19 cellular contexts compared by ENCODE assay signal in genomic region chr4:159023741-159024140, GRCh38.
A peak's percentile ranks its signal among the peaks of the same experiment; 100 is the strongest.
DNase-seq lines count a peak whose midpoint lies in the region; ATAC-seq and TF ChIP-seq lines count a peak whose summit lies in the region.
"Had no signal": no experiment of that assay in that cellular context is flagged by ENCODE, and none has a peak within 500 bp of the region (broad histone marks: within the 10 kb centered on the region; RNA-seq: fewer than 3 reads in every experiment).

No MANE protein-coding gene starts in this region.

- H3K36me3 Mint-ChIP-seq in WTC11: no peaks in the 10 kb centered on the region

- DNase-seq in Right ventricle myocardium superior (no peak), left ventricle myocardium inferior (no peak), WTC11 (ENCODE audit: low spot score) (no peak), SK-N-SH (no peak), OCI-M2 (lab: John Stamatoyannopoulos, UW; ENCODE audit: unreplicated experiment) (no peak)
- DNase-seq: COR-L47, DMS153, EL, MG63, NCI-H1694, NCI-H2171, NCI-H510A treated with DMSO at 0.1 percent for 48 hours, SJCRH30 had no signal

- H3K9me3 Mint-ChIP-seq in WTC11: no peaks in the 10 kb centered on the region

- POLR2A ChIA-PET in WTC11 (lab: Charles Lee): no interaction called here
- POLR2A ChIA-PET in SK-N-SH (lab: Yijun Ruan, JAX): no interaction called here

- H3K27me3 ChIP-seq in left ventricle myocardium inferior (ENCODE audit: low read depth) (no peaks in the 10 kb centered on the region), iPS-18a (ENCODE audit: control insufficient read depth, insufficient read depth, low read length) (no peaks in the 10 kb centered on the region), rectal smooth muscle tissue (ENCODE audit: control insufficient read depth, insufficient read depth, low read length) (no peaks in the 10 kb centered on the region), SK-N-SH (ENCODE audit: insufficient read depth) (no peaks in the 10 kb centered on the region)
- H3K27me3 ChIP-seq: MG63, SJCRH30 had no signal

- H3K27me3 Mint-ChIP-seq in WTC11 (ENCODE audit: low read depth): peaks cover 2% of the 10 kb centered on the region; the same call in 1 of the 2 replicates

- H3K4me3 ChIP-seq in left ventricle myocardium inferior: no peak overlapping the region
- peak overlapping the region; percentile 3 for H3K4me3 ChIP-seq in iPS-18a (ENCODE audit: low read length)
- no peak overlapping the region for H3K4me3 ChIP-seq in rectal smooth muscle tissue (ENCODE audit: low read length)
- no peak overlapping the region for H3K4me3 ChIP-seq in SK-N-SH (ENCODE audit: low read depth in 2 of 2, low read length in 1 of 2)
- H3K4me3 ChIP-seq: A549, MG63, SJCRH30 had no signal

- CTCF ChIA-PET in WTC11 (lab: Charles Lee): no interaction called here
- CTCF ChIA-PET in SK-N-SH (lab: Yijun Ruan, JAX): no interaction called here

- no peaks in the 10 kb centered on the region for H3F3A ChIP-seq in SK-N-SH (replicated peaks; ENCODE audit: insufficient read depth)

- 55% methylated on average over 3 of the region's 3 CpGs for WGBS in SK-N-SH (ENCODE audit: low lambda C conversion rate)

- no peaks in the 10 kb centered on the region for H4K20me1 ChIP-seq in SK-N-SH (ENCODE audit: insufficient read depth)

- H3K4me1 Mint-ChIP-seq in WTC11: peaks cover 64% of the 10 kb centered on the region

- TF ChIP-seq RAD21 in SK-N-SH (IDR thresholded peaks at IDR 0.05; ENCODE audit: low read length): no peak

- no peak overlapping the region for H3K4me3 Mint-ChIP-seq in WTC11

- ATAC-seq in Right ventricle myocardium superior (ENCODE audit: poor library complexity): peak; percentile 86
- no peak for ATAC-seq in WTC11
- no peak for ATAC-seq in GM21381 (IDR thresholded peaks at IDR 0.05; ENCODE audit: unreplicated experiment)
- ATAC-seq: A549 had no signal

- H3K79me2 ChIP-seq in SK-N-SH (ENCODE audit: insufficient read depth): no peaks in the 10 kb centered on the region

- H3K4me1 ChIP-seq in left ventricle myocardium inferior (peaks cover 34% of the 10 kb centered on the region), iPS-18a (ENCODE audit: control insufficient read depth, low read depth, low read length) (peaks cover 45% of the 10 kb centered on the region), rectal smooth muscle tissue (ENCODE audit: control insufficient read depth, insufficient read depth, low read length) (peaks cover 12% of the 10 kb centered on the region), SK-N-SH (ENCODE audit: control insufficient read depth in 1 of 2, insufficient read depth in 2 of 2, low read depth in 1 of 2, low read length in 1 of 2) (peaks cover 0 to 22% of the 10 kb centered on the region in 2 experiments; a peak in 2 of 4 replicates)
- H3K4me1 ChIP-seq: A549, SJCRH30 had no signal

- TF ChIP-seq CTCF in left ventricle myocardium inferior (IDR thresholded peaks at IDR 0.05; ENCODE audit: borderline replicate concordance) (no peak), WTC11 (IDR thresholded peaks at IDR 0.05) (no peak), SK-N-SH (IDR thresholded peaks at IDR 0.05) (no peak)

- TF ChIP-seq EP300 in SK-N-SH (IDR thresholded peaks at IDR 0.05; ENCODE audit: borderline replicate concordance in 1 of 2, low read depth in 1 of 2, low read length in 1 of 2): no peak

- H3K27ac Mint-ChIP-seq in WTC11: peak overlapping the region; percentile 95

- no peak overlapping the region for H2AFZ ChIP-seq in SK-N-SH (ENCODE audit: low read depth)

- H3K9ac ChIP-seq in iPS-18a (ENCODE audit: low read length): peak overlapping the region; percentile 6
- H3K9ac ChIP-seq in rectal smooth muscle tissue (ENCODE audit: low read length): no peak overlapping the region
- no peak overlapping the region for H3K9ac ChIP-seq in SK-N-SH
- H3K9ac ChIP-seq: KMS-11 had no signal

- H3K27ac ChIP-seq in left ventricle myocardium inferior (replicated peaks): no peak overlapping the region
- no peak overlapping the region for H3K27ac ChIP-seq in iPS-18a (ENCODE audit: low read length)
- H3K27ac ChIP-seq in rectal smooth muscle tissue (ENCODE audit: low read depth, low read length): peak overlapping the region; percentile 71
- H3K27ac ChIP-seq in SK-N-SH (ENCODE audit: low read depth in 2 of 2, low read length in 1 of 2): no peak overlapping the region
- H3K27ac ChIP-seq: A549, C4-2B, KMS-11, SJCRH30 had no signal

- intact Hi-C loops in Right ventricle myocardium superior (cut with DNase I): loop anchor here (10.0 kb wide), 1 partner anchor 181 kb away; no protein-coding TSS in a partner anchor
- intact Hi-C loops in left ventricle myocardium inferior (cut with micrococcal nuclease): no loop called here

- H3K36me3 ChIP-seq in left ventricle myocardium inferior: no peaks in the 10 kb centered on the region
- H3K36me3 ChIP-seq in iPS-18a (ENCODE audit: control insufficient read depth, low read depth, low read length): no peaks in the 10 kb centered on the region
- no peaks in the 10 kb centered on the region for H3K36me3 ChIP-seq in rectal smooth muscle tissue (ENCODE audit: control insufficient read depth, insufficient read depth, low read length)
- no peaks in the 10 kb centered on the region for H3K36me3 ChIP-seq in SK-N-SH (replicated peaks in 1 of 2; ENCODE audit: control insufficient read depth in 1 of 2, insufficient read depth in 2 of 2, low read length in 1 of 2)
- H3K36me3 ChIP-seq: MG63, SJCRH30 had no signal

- no peak overlapping the region for H3K4me2 ChIP-seq in SK-N-SH
- H3K4me2 ChIP-seq: A549, KMS-11 had no signal

- no peaks in the 10 kb centered on the region for H3K9me2 ChIP-seq in SK-N-SH

- no peaks in the 10 kb centered on the region for H3K9me3 ChIP-seq in left ventricle myocardium inferior (replicated peaks)
- H3K9me3 ChIP-seq in iPS-18a (ENCODE audit: control insufficient read depth, low read depth, low read length): no peaks in the 10 kb centered on the region
- H3K9me3 ChIP-seq in SK-N-SH: no peaks in the 10 kb centered on the region
- H3K9me3 ChIP-seq: A549, MG63, SJCRH30 had no signal

TF ChIP-seq in WTC11, 78 proteins besides CTCF, POLR2A, EP300 and RAD21 (continues in another document):
- TF ChIP-seq, protein P1, sequence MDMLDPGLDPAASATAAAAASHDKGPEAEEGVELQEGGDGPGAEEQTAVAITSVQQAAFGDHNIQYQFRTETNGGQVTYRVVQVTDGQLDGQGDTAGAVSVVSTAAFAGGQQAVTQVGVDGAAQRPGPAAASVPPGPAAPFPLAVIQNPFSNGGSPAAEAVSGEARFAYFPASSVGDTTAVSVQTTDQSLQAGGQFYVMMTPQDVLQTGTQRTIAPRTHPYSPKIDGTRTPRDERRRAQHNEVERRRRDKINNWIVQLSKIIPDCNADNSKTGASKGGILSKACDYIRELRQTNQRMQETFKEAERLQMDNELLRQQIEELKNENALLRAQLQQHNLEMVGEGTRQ (CRISPR knock-in tag; IDR thresholded peaks at IDR 0.05): peak; percentile 50

TF ChIP-seq in SK-N-SH, 30 proteins besides CTCF, POLR2A, EP300 and RAD21:
- no peak for TF ChIP-seq USF1 (IDR thresholded peaks at IDR 0.05; ENCODE audit: borderline replicate concordance, low read depth)
- no peak for TF ChIP-seq SIN3A (IDR thresholded peaks at IDR 0.05; ENCODE audit: borderline replicate concordance, low read depth, low read length)
